8 cellular contexts compared by ENCODE assay signal in genomic region chr11:65706303-65706763, GRCh38. TPM values are rescaled to one million over a fixed set of nuclear protein-coding genes. Genes with fewer than 3 reads are reported as not detected.
DNase-seq lines count a peak whose midpoint lies in the region; ATAC-seq and TF ChIP-seq lines count a peak whose summit lies in the region.
"Not testable (repeated sequence)": the region's sequence is repeated elsewhere in the genome, so short reads cannot be mapped to it uniquely, and the experiment has no call there.

No MANE protein-coding gene starts in this region.

- intact Hi-C loops in left lung (cut with DNase I) (loop anchor here in 1 of 2 donors (10.0 kb wide), 1 partner anchor 82 kb away; no protein-coding TSS in a partner anchor), transverse colon (cut with DNase I; ENCODE audit: low total_unique reads) (loop anchor here (10.0 kb wide), 2 partner anchors 72 to 278 kb away; partner anchors contain the start of gene SIPA1)

- TF ChIP-seq CTCF in left lung (IDR thresholded peaks at IDR 0.05), result peak; percentile 62 to 80
- TF ChIP-seq CTCF in transverse colon (IDR thresholded peaks at IDR 0.05), result peak; percentile 64 to 89 (median 75)

- not testable (repeated sequence) for H3K9me3 ChIP-seq in SJCRH30 (replicated peaks); left lung; skeletal muscle tissue (ENCODE audit: control insufficient read depth in 3 of 3, low read length in 3 of 3); transverse colon

- not testable (repeated sequence) for TF ChIP-seq EP300 in transverse colon (IDR thresholded peaks at IDR 0.05; ENCODE audit: low read depth)

- not testable (repeated sequence) for TF ChIP-seq POLR2A in transverse colon (IDR thresholded peaks at IDR 0.05)

- not testable (repeated sequence) for H3K27ac ChIP-seq in SJCRH30; left lung; skeletal muscle tissue (ENCODE audit: low read depth, low read length); transverse colon

- WGBS in transverse colon (ENCODE audit: low coverage in 1 of 2), 2 donors, result 8 to 20% methylated on average over 1 to 14 of the region's 14 CpGs

- DNase-seq in ELR (ENCODE audit: low read depth) (peak; percentile 58), NCI-H1092 treated with DMSO at 0.1 percent for 48 hours (lab: John Stamatoyannopoulos, UW) (peak; percentile 71), SJCRH30 (peak; percentile 68 to 70), activated T-cell treated with anti-CD3 and anti-CD28 coated beads for 48 hours (ENCODE audit: low read depth) (peak; percentile 72), left lung (peak; percentile 64 to 90), transverse colon (peak; percentile 85)
- peak; percentile 65 for DNase-seq in effector CD4-positive, alpha-beta T cell

- not testable (repeated sequence) for H3K27me3 ChIP-seq in SJCRH30; left lung; skeletal muscle tissue (ENCODE audit: control insufficient read depth in 3 of 3, insufficient read depth in 3 of 3, low read length in 3 of 3); transverse colon

- H3K36me3 ChIP-seq in SJCRH30; left lung; skeletal muscle tissue (ENCODE audit: control insufficient read depth in 3 of 3, insufficient read depth in 3 of 3, low read length in 3 of 3); transverse colon: not testable (repeated sequence)

- H3K4me3 ChIP-seq in SJCRH30, left lung: not testable (repeated sequence)
- H3K4me3 ChIP-seq in skeletal muscle tissue (ENCODE audit: low read length in 3 of 3) (peak overlapping the region; percentile 57 to 63 (median 61)), transverse colon (peak overlapping the region in 1 of 4 donors; percentile 32)

- H3K9ac ChIP-seq in skeletal muscle tissue (ENCODE audit: low read depth in 1 of 3, low read length in 3 of 3), result peak overlapping the region; percentile 51 to 72 (median 53)

- H3K4me1 ChIP-seq in SJCRH30; skeletal muscle tissue (ENCODE audit: control insufficient read depth in 3 of 3, insufficient read depth in 3 of 3, low read length in 3 of 3): not testable (repeated sequence)
- H3K4me1 ChIP-seq in left lung, result peaks cover 0 to 17% of the 10 kb centered on the region in 2 donors
- peaks cover 4 to 17% (median 10%) of the 10 kb centered on the region in 4 donors for H3K4me1 ChIP-seq in transverse colon

- in situ Hi-C loops in transverse colon (cut with MboI; ENCODE audit: low pct_ligation_motif_present in 1 of 4, low pct_unique_long_range_greater_than_20kb in 1 of 4, low sequenced_read_pairs in 3 of 4), result loop anchor here in 3 of 4 donors (25.0 kb wide), 2 partner anchors 106 to 281 kb away; no protein-coding TSS in a partner anchor

- ATAC-seq in left lung, result peak; percentile 24

RNA-seq across cellular contexts. Expression of gene KAT5, which starts 5.7 kb away (rescaled TPM):
- 30.7 and 34.0 TPM in 2 replicates for total RNA-seq in SJCRH30 (2014; rRNA removed; shearing (Covaris generic))
- total RNA-seq in left lung, result 10 to 100 TPM; 57.0 to 67.1 TPM
- total RNA-seq in skeletal muscle tissue, result 44.9 TPM
- total RNA-seq in transverse colon, result 100 to 1,000 TPM in 1 of 4 donors, 10 to 100 TPM in 3; 51.6 to 203 (median 74.1) TPM

RNA-seq across cellular contexts. Expression of gene RNASEH2C, which starts 14.3 kb away (rescaled TPM):
- 49.3 and 50.9 TPM in 2 replicates for total RNA-seq in SJCRH30 (2014; rRNA removed; shearing (Covaris generic))
- total RNA-seq in left lung (10 to 100 TPM; 46.0 to 70.1 TPM), skeletal muscle tissue (11.0 TPM), transverse colon (100 to 1,000 TPM in 2 of 4 donors, 10 to 100 TPM in 2; 70.2 to 231 (median 111) TPM)

RNA-seq across cellular contexts. Expression of gene RELA, which starts 43.6 kb away (rescaled TPM):
- 37.3 and 38.3 TPM in 2 replicates for total RNA-seq in SJCRH30 (2014; rRNA removed; shearing (Covaris generic))
- total RNA-seq in left lung (10 to 100 TPM; 56.5 to 67.9 TPM), skeletal muscle tissue (13.0 TPM), transverse colon (10 to 100 TPM; 45.8 to 95.8 (median 58.4) TPM)
